35 cellular contexts compared by ENCODE assay signal in the genomic region with DNA sequence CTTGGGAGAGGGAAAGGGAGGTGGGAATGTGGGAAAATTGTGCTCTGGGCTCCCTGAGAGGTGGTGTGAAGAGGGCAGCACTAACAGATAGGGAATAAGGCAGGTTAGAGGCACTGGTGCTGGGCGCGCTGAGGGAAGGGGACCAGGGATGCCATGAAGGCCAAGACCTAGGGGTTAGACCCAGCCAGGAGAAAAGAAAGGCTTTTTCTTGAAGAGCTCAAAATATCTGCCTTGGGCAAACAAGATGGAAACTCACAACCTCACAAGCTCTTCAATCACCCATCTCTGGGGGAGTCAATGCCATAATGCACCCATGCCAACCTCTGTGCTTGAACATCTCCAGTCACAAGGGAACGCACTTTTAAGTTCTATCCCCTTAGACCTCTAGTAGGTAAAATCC.
DNase-seq lines count a peak whose midpoint lies in the region; ATAC-seq and TF ChIP-seq lines count a peak whose summit lies in the region.
"Had no signal": no experiment of that assay in that cellular context is flagged by ENCODE, and none has a peak within 500 bp of the region (broad histone marks: within the 10 kb centered on the region; RNA-seq: fewer than 3 reads in every experiment).

No MANE protein-coding gene starts in this region.

- H3K27me3 ChIP-seq in esophagus muscularis mucosa (no peaks in the 10 kb centered on the region), vagina (no peaks in the 10 kb centered on the region), Peyer's patch (no peaks in the 10 kb centered on the region)
- H3K27me3 ChIP-seq: BE2C; BLaER1; BLaER1 treated with 17β-estradiol and CSF1 and Interleukin-3, amounts not matched to agents 10 nM and 100 nM had no signal

- WGBS in esophagus muscularis mucosa, result 86% methylated on average over 3 of the region's 3 CpGs

- no peak for ATAC-seq in activated naive CD8-positive, alpha-beta T cell treated with anti-CD3 and anti-CD28 coated beads, Interleukin-2, amount 50 U/mL, for 24 hours
- no peak for ATAC-seq in HG03196 (IDR thresholded peaks at IDR 0.05; ENCODE audit: unreplicated experiment)
- ATAC-seq: A549; CD8-positive, alpha-beta T cell had no signal

- H3K4me1 Mint-ChIP-seq in osteocyte (ENCODE audit: unreplicated experiment), result no peaks in the 10 kb centered on the region
- H3K4me1 Mint-ChIP-seq in activated naive CD8-positive, alpha-beta T cell treated with anti-CD3 and anti-CD28 coated beads, Interleukin-2, amount 50 U/mL, for 24 hours, result no peaks in the 10 kb centered on the region
- H3K4me1 Mint-ChIP-seq: B cell; CD14-positive monocyte; CD4-positive, alpha-beta memory T cell; CD4-positive, CD25-positive, alpha-beta regulatory T cell; CD8-positive, alpha-beta memory T cell had no signal

- intact Hi-C loops in esophagus muscularis mucosa (cut with DNase I), result no loop called here
- intact Hi-C loops in vagina (cut with DNase I), result no loop called here

- TF ChIP-seq CTCF in coronary artery (IDR thresholded peaks at IDR 0.05) (no peak), esophagus muscularis mucosa (IDR thresholded peaks at IDR 0.05) (no peak), osteocyte (IDR thresholded peaks at IDR 0.05) (no peak), vagina (IDR thresholded peaks at IDR 0.05) (no peak), Peyer's patch (IDR thresholded peaks at IDR 0.05) (no peak)

- H3K27ac Mint-ChIP-seq in osteocyte (ENCODE audit: unreplicated experiment), result no peak overlapping the region
- H3K27ac Mint-ChIP-seq in activated naive CD8-positive, alpha-beta T cell treated with anti-CD3 and anti-CD28 coated beads, Interleukin-2, amount 50 U/mL, for 24 hours, result no peak overlapping the region
- H3K27ac Mint-ChIP-seq: B cell; CD14-positive monocyte; CD4-positive, alpha-beta memory T cell; CD4-positive, alpha-beta T cell; CD4-positive, CD25-positive, alpha-beta regulatory T cell; CD8-positive, alpha-beta memory T cell; CD8-positive, alpha-beta T cell had no signal

- no peaks in the 10 kb centered on the region for H3K36me3 Mint-ChIP-seq in osteocyte (ENCODE audit: unreplicated experiment)
- H3K36me3 Mint-ChIP-seq in activated naive CD8-positive, alpha-beta T cell treated with anti-CD3 and anti-CD28 coated beads, Interleukin-2, amount 50 U/mL, for 24 hours (ENCODE audit: low read depth), result no peaks in the 10 kb centered on the region
- H3K36me3 Mint-ChIP-seq: CD14-positive monocyte; CD4-positive, alpha-beta memory T cell; CD4-positive, CD25-positive, alpha-beta regulatory T cell; CD8-positive, alpha-beta memory T cell; CD8-positive, alpha-beta T cell had no signal

- H3K4me3 ChIP-seq in coronary artery (no peak overlapping the region), esophagus muscularis mucosa (no peak overlapping the region), vagina (no peak overlapping the region), Peyer's patch (no peak overlapping the region)
- H3K4me3 ChIP-seq: A549; BLaER1; BLaER1 treated with 17β-estradiol and CSF1 and Interleukin-3, amounts not matched to agents 10 nM and 100 nM had no signal

- peaks cover 15% of the 10 kb centered on the region for H3K9me3 Mint-ChIP-seq in osteocyte (ENCODE audit: unreplicated experiment)
- H3K9me3 Mint-ChIP-seq in activated naive CD8-positive, alpha-beta T cell treated with anti-CD3 and anti-CD28 coated beads, Interleukin-2, amount 50 U/mL, for 24 hours, result no peaks in the 10 kb centered on the region
- H3K9me3 Mint-ChIP-seq: CD4-positive, alpha-beta T cell; CD8-positive, alpha-beta T cell had no signal

- DNase-seq in coronary artery (ENCODE audit: low spot score), result peak; percentile 21
- DNase-seq in esophagus muscularis mucosa (ENCODE audit: extremely low spot score), result peak; percentile 83
- peak; percentile 69 for DNase-seq in osteocyte (ENCODE audit: extremely low spot score, unreplicated experiment)
- DNase-seq in vagina (ENCODE audit: extremely low spot score in 2 of 2), result peak; percentile 16 to 54
- no peak for DNase-seq in activated naive CD8-positive, alpha-beta T cell treated with anti-CD3 and anti-CD28 coated beads, Interleukin-2, amount 50 U/mL, for 24 hours
- DNase-seq in NCI-H345 (lab: John Stamatoyannopoulos, UW), result no peak
- DNase-seq in Peyer's patch, result no peak
- DNase-seq: 8988T; ACHN; AML-193; BE2C; C1 segment of cervical spinal cord; Caco-2; Calu3; CD4-positive, alpha-beta memory T cell; CD4-positive, alpha-beta T cell; CD4-positive, CD25-positive, alpha-beta regulatory T cell; CD8-positive, alpha-beta memory T cell; CD8-positive, alpha-beta T cell; COR-L47; DMS 273 treated with DMSO at 0.1 percent for 48 hours; DMS153; DMS53; DMS79; DMS79 treated with DMSO at 0.1 percent for 48 hours; DND-41; EL had no signal

- H3K27me3 Mint-ChIP-seq in osteocyte (ENCODE audit: unreplicated experiment), result no peaks in the 10 kb centered on the region
- no peaks in the 10 kb centered on the region for H3K27me3 Mint-ChIP-seq in activated naive CD8-positive, alpha-beta T cell treated with anti-CD3 and anti-CD28 coated beads, Interleukin-2, amount 50 U/mL, for 24 hours
- H3K27me3 Mint-ChIP-seq: B cell; CD4-positive, alpha-beta memory T cell; CD4-positive, alpha-beta T cell; CD4-positive, CD25-positive, alpha-beta regulatory T cell; CD8-positive, alpha-beta memory T cell had no signal

- H3K36me3 ChIP-seq in esophagus muscularis mucosa, result no peaks in the 10 kb centered on the region
- H3K36me3 ChIP-seq in vagina, result no peaks in the 10 kb centered on the region
- no peaks in the 10 kb centered on the region for H3K36me3 ChIP-seq in Peyer's patch
- H3K36me3 ChIP-seq: BE2C; BLaER1; BLaER1 treated with 17β-estradiol and CSF1 and Interleukin-3, amounts not matched to agents 10 nM and 100 nM had no signal

- no peak for TF ChIP-seq POLR2A in esophagus muscularis mucosa (IDR thresholded peaks at IDR 0.05; ENCODE audit: low read depth)
- no peak for TF ChIP-seq POLR2A in vagina (IDR thresholded peaks at IDR 0.05)
- no peak for TF ChIP-seq POLR2A in Peyer's patch (IDR thresholded peaks at IDR 0.05)

- peaks cover 0 to 5% (median 0%) of the 10 kb centered on the region in 4 donors for H3K9me3 ChIP-seq in esophagus muscularis mucosa
- no peaks in the 10 kb centered on the region for H3K9me3 ChIP-seq in vagina
- no peaks in the 10 kb centered on the region for H3K9me3 ChIP-seq in Peyer's patch
- H3K9me3 ChIP-seq: A549; BE2C; BLaER1; BLaER1 treated with 17β-estradiol and CSF1 and Interleukin-3, amounts not matched to agents 10 nM and 100 nM had no signal

- no peak overlapping the region for H3K4me3 Mint-ChIP-seq in osteocyte (ENCODE audit: unreplicated experiment)
- H3K4me3 Mint-ChIP-seq in activated naive CD8-positive, alpha-beta T cell treated with anti-CD3 and anti-CD28 coated beads, Interleukin-2, amount 50 U/mL, for 24 hours, result no peak overlapping the region
- H3K4me3 Mint-ChIP-seq: B cell; CD14-positive monocyte; CD4-positive, alpha-beta memory T cell; CD4-positive, alpha-beta T cell; CD4-positive, CD25-positive, alpha-beta regulatory T cell; CD8-positive, alpha-beta memory T cell; CD8-positive, alpha-beta T cell had no signal

- no peak for TF ChIP-seq EP300 in esophagus muscularis mucosa (IDR thresholded peaks at IDR 0.05)

- H3K4me1 ChIP-seq in esophagus muscularis mucosa (no peaks in the 10 kb centered on the region), vagina (no peaks in the 10 kb centered on the region), Peyer's patch (no peaks in the 10 kb centered on the region)
- H3K4me1 ChIP-seq: A549; BE2C; BLaER1; BLaER1 treated with 17β-estradiol and CSF1 and Interleukin-3, amounts not matched to agents 10 nM and 100 nM; Caco-2 had no signal

- H3K27ac ChIP-seq in coronary artery (no peak overlapping the region), esophagus muscularis mucosa (replicated peaks in 1 of 4) (no peak overlapping the region), vagina (no peak overlapping the region), Peyer's patch (no peak overlapping the region)
- H3K27ac ChIP-seq: 22Rv1; A549; BLaER1; BLaER1 treated with 17β-estradiol and CSF1 and Interleukin-3, amounts not matched to agents 10 nM and 100 nM; C4-2B had no signal

Comparison
In these comparisons a context has a peak if more than half of its experiments do, and no peak if none do; other contexts are left out.
1. DNase-seq: peak in coronary artery (single experiment), esophagus muscularis mucosa (single experiment), osteocyte (single experiment) and vagina (2 of 2); none in activated naive CD8-positive, alpha-beta T cell treated with anti-CD3 and anti-CD28 coated beads, Interleukin-2, amount 50 U/mL, for 24 hours (single experiment), NCI-H345 (single experiment) and Peyer's patch (0 of 3).